1 cellular context compared by ENCODE assay signal in the genomic region with DNA sequence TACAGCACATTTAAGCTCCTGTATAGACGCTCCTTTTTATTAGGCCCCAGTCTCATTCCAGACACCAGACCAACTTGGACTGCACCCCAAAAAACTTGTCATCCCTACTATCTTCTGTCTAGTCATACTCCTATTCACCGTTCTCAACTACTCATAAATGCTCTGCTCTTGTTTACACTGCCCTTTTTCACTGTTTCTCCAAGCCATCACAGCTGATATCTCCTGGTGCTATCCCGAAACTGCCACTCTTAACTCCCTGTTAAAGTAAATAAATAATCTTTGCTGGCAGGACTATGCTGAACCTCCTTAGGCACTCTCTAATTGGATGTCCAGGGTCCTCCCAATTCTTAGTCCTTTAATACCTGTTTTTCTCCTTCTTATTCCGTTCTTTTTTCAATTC.
A peak's percentile ranks its signal among the peaks of the same experiment; 100 is the strongest.
TF ChIP-seq lines count a peak whose summit lies in the region.
"Not testable (repeated sequence)": the region's sequence is repeated elsewhere in the genome, so short reads cannot be mapped to it uniquely, and the experiment has no call there.

No MANE protein-coding gene starts in this region.

TF ChIP-seq in K562, 482 proteins besides CTCF, POLR2A, EP300 and RAD21:
- peak in 1 of 2 experiments; percentile 55; a peak in 2 of 4 replicates for TF ChIP-seq FOXA3 (CRISPR knock-in tag; conservative IDR thresholded peaks at IDR 0.05 in 1 of 2, IDR thresholded peaks at IDR 0.05 in 1 of 2)
- TF ChIP-seq ZNF316 (IDR thresholded peaks at IDR 0.05) = peak; percentile 22; the same call in 1 of the 2 replicates
- peak; percentile 59 to 76; a peak in 2 of 4 replicates for TF ChIP-seq FOXK2 (conservative IDR thresholded peaks at IDR 0.05 in 1 of 2, IDR thresholded peaks at IDR 0.05 in 1 of 2; ENCODE audit: low read depth in 2 of 2)
- TF ChIP-seq NFE2 (IDR thresholded peaks at IDR 0.05; ENCODE audit: low read depth) = 0 out of 2 replicates have a peak, but pooled peaks have one; percentile 3
- peak; percentile 13; the same call in 1 of the 2 replicates for TF ChIP-seq C11orf30 (IDR thresholded peaks at IDR 0.05; ENCODE audit: low read depth)
- TF ChIP-seq, protein P1, sequence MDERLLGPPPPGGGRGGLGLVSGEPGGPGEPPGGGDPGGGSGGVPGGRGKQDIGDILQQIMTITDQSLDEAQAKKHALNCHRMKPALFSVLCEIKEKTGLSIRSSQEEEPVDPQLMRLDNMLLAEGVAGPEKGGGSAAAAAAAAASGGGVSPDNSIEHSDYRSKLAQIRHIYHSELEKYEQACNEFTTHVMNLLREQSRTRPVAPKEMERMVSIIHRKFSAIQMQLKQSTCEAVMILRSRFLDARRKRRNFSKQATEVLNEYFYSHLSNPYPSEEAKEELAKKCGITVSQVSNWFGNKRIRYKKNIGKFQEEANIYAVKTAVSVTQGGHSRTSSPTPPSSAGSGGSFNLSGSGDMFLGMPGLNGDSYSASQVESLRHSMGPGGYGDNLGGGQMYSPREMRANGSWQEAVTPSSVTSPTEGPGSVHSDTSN (CRISPR knock-in tag; IDR thresholded peaks at IDR 0.05; ENCODE audit: low read depth) = not testable (repeated sequence)
- TF ChIP-seq, protein P1 (tag; conservative IDR thresholded peaks at IDR 0.05; ENCODE audit: low read depth) = 0 out of 2 replicates have a peak, but pooled peaks have one; percentile 20
TF ChIP-seq in K562: peak in this region for 6; not testable (repeated sequence) for 476.
